In the genomic region with DNA sequence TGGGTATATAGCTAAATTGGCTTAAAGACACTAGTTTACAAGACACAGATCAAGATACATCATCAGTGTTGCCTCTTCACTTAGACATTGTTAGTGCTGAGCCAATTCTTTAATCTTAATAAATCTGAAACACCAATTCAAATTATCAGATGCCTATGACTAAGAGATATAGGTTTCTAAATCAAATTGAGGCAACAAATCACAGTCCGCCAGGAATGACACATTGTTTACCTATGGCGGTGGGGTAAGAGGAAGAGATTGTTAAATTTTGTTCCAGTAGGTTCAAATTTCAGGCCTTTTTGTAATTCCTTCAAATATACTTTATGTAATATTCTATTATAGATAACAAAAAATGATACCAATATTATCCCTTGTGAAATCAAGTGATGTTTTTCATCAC, we compare ENCODE assay signal across 32 cellular contexts.
"Had no signal": no experiment of that assay in that cellular context is flagged by ENCODE, and none has a peak within 500 bp of the region (broad histone marks: within the 10 kb centered on the region; RNA-seq: fewer than 3 reads in every experiment).

No MANE protein-coding gene starts in this region.

- H3K4me3 ChIP-seq: adrenal gland, body of pancreas, coronary artery, dorsolateral prefrontal cortex had no signal

- H3K36me3 Mint-ChIP-seq: activated CD4-positive, alpha-beta memory T cell treated with anti-CD3 and anti-CD28 coated beads for 36 hours; activated CD8-positive, alpha-beta memory T cell treated with anti-CD3 and anti-CD28 coated beads, Interleukin-2, amount 10 ng/mL, durations not matched to agents 7 days and 5 days; activated naive CD4-positive, alpha-beta T cell treated with anti-CD3 and anti-CD28 coated beads, Interleukin-2, amount 50 U/mL, for 24 hours; activated naive CD8-positive, alpha-beta T cell treated with anti-CD3 and anti-CD28 coated beads for 36 hours had no signal

- H3K9me3 ChIP-seq: adrenal gland, body of pancreas had no signal

- H3K9me3 Mint-ChIP-seq: dendritic cell treated with granulocyte-macrophage colony-stimulating factor and Interleukin-4, amounts not matched to agents 40 ng/mL and 50 ng/mL, for 4 days had no signal

- H3K27me3 ChIP-seq: adrenal gland, body of pancreas, dorsolateral prefrontal cortex had no signal

- H3K27me3 Mint-ChIP-seq: activated CD4-positive, alpha-beta memory T cell treated with anti-CD3 and anti-CD28 coated beads for 36 hours; activated CD4-positive, alpha-beta T cell treated with anti-CD3 and anti-CD28 coated beads for 36 hours; activated CD4-positive, alpha-beta T cell treated with anti-CD3 and anti-CD28 coated beads, Interleukin-2, amount 10 ng/mL, durations not matched to agents 24 days and 14 days; activated CD8-positive, alpha-beta memory T cell treated with anti-CD3 and anti-CD28 coated beads, Interleukin-2, amount 10 ng/mL, durations not matched to agents 7 days and 5 days; activated naive CD4-positive, alpha-beta T cell treated with anti-CD3 and anti-CD28 coated beads, Interleukin-2, amount 50 U/mL, for 24 hours; activated naive CD8-positive, alpha-beta T cell treated with anti-CD3 and anti-CD28 coated beads for 36 hours; activated naive CD8-positive, alpha-beta T cell treated with anti-CD3 and anti-CD28 coated beads, Interleukin-2, amount 50 U/mL, for 24 hours; central memory CD8-positive, alpha-beta T cell; effector memory CD8-positive, alpha-beta T cell; T-helper 17 cell had no signal

- H3K27ac Mint-ChIP-seq: activated CD4-positive, alpha-beta memory T cell treated with anti-CD3 and anti-CD28 coated beads for 36 hours; activated CD4-positive, alpha-beta T cell treated with anti-CD3 and anti-CD28 coated beads for 36 hours; activated CD4-positive, alpha-beta T cell treated with anti-CD3 and anti-CD28 coated beads, Interleukin-2, amount 10 ng/mL, durations not matched to agents 24 days and 14 days; activated CD8-positive, alpha-beta memory T cell treated with anti-CD3 and anti-CD28 coated beads, Interleukin-2, amount 10 ng/mL, durations not matched to agents 7 days and 5 days; activated CD8-positive, alpha-beta T cell treated with anti-CD3 and anti-CD28 coated beads, Interleukin-2, amount 10 ng/mL, durations not matched to agents 7 days and 5 days; activated naive CD4-positive, alpha-beta T cell treated with anti-CD3 and anti-CD28 coated beads for 36 hours; activated naive CD4-positive, alpha-beta T cell treated with anti-CD3 and anti-CD28 coated beads, Interleukin-2, amount 50 U/mL, for 24 hours; activated naive CD8-positive, alpha-beta T cell treated with anti-CD3 and anti-CD28 coated beads for 36 hours; activated naive CD8-positive, alpha-beta T cell treated with anti-CD3 and anti-CD28 coated beads, Interleukin-2, amount 50 U/mL, for 24 hours; activated T-helper 1 cell treated with anti-CD3 and anti-CD28 coated beads, Interleukin-12 subunit alpha, Interleukin-12 subunit beta, Interleukin-2, Interleukin-4 antibody, amounts not matched to agents 30 ng/mL and 10 ng/mL and 1 ng/mL, durations not matched to agents 14 hours and 24 hours and 36 hours; activated T-helper 2 cell treated with anti-CD3 and anti-CD28 coated beads, Interferon-gamma antibody, Interleukin-2, Interleukin-4, amounts not matched to agents 10 μg/mL and 5 μg/mL and 100 μg/mL, durations not matched to agents 14 hours and 24 hours and 36 hours; dendritic cell treated with granulocyte-macrophage colony-stimulating factor and Interleukin-4, amounts not matched to agents 40 ng/mL and 50 ng/mL, for 4 days; effector memory CD8-positive, alpha-beta T cell; T-helper 17 cell; T-helper 2 cell treated with Interferon-gamma antibody and Interleukin-4, amounts not matched to agents 5 μg/mL and 100 μg/mL, for 36 hours had no signal

- H3K4me1 ChIP-seq: adrenal gland, body of pancreas had no signal

- H3K27ac ChIP-seq: adrenal gland, body of pancreas, coronary artery, dorsolateral prefrontal cortex had no signal

- DNase-seq: activated CD4-positive, alpha-beta memory T cell treated with anti-CD3 and anti-CD28 coated beads for 36 hours; activated CD4-positive, alpha-beta T cell treated with anti-CD3 and anti-CD28 coated beads for 36 hours; activated CD4-positive, alpha-beta T cell treated with anti-CD3 and anti-CD28 coated beads, Interleukin-2, amount 10 ng/mL, durations not matched to agents 24 days and 14 days; activated CD4-positive, CD25-positive, alpha-beta regulatory T cell; activated CD4-positive, CD25-positive, alpha-beta regulatory T cell treated with anti-CD3 and anti-CD28 coated beads, Interleukin-2, amount 50 U/mL, for 72 hours; activated CD8-positive, alpha-beta memory T cell treated with anti-CD3 and anti-CD28 coated beads, Interleukin-2, amount 10 ng/mL, durations not matched to agents 7 days and 5 days; activated CD8-positive, alpha-beta memory T cell treated with anti-CD3 and anti-CD28 coated beads, Interleukin-2, amount 50 U/mL, for 4 hours; activated CD8-positive, alpha-beta T cell treated with anti-CD3 and anti-CD28 coated beads, Interleukin-2, amount 10 ng/mL, durations not matched to agents 7 days and 5 days; activated effector memory CD4-positive, alpha-beta T cell treated with anti-CD3 and anti-CD28 coated beads, Interleukin-2, amount 50 U/mL, for 16 hours; activated naive CD4-positive, alpha-beta T cell treated with anti-CD3 and anti-CD28 coated beads for 36 hours; activated naive CD8-positive, alpha-beta T cell treated with anti-CD3 and anti-CD28 coated beads for 36 hours; activated naive CD8-positive, alpha-beta T cell treated with anti-CD3 and anti-CD28 coated beads, Interleukin-2, amount 50 U/mL, for 24 hours; activated T-cell treated with anti-CD3 and anti-CD28 coated beads, Interleukin-2, amount 50 U/mL, for 1 hour; activated T-cell treated with anti-CD3 and anti-CD28 coated beads, Interleukin-2, amount 50 U/mL, for 48 hours; adrenal gland; amygdala; aorta; body of pancreas; dorsolateral prefrontal cortex; effector memory CD8-positive, alpha-beta T cell; foreskin fibroblast; head of caudate nucleus; T-helper 1 cell; T-helper 17 cell; T1000 had no signal

- H3K36me3 ChIP-seq: adrenal gland had no signal

- H3K4me3 Mint-ChIP-seq: activated CD4-positive, alpha-beta memory T cell treated with anti-CD3 and anti-CD28 coated beads for 36 hours; activated CD4-positive, alpha-beta T cell treated with anti-CD3 and anti-CD28 coated beads for 36 hours; activated CD4-positive, alpha-beta T cell treated with anti-CD3 and anti-CD28 coated beads, Interleukin-2, amount 10 ng/mL, durations not matched to agents 24 days and 14 days; activated CD8-positive, alpha-beta memory T cell treated with anti-CD3 and anti-CD28 coated beads, Interleukin-2, amount 10 ng/mL, durations not matched to agents 7 days and 5 days; activated CD8-positive, alpha-beta T cell treated with anti-CD3 and anti-CD28 coated beads, Interleukin-2, amount 10 ng/mL, durations not matched to agents 7 days and 5 days; activated naive CD4-positive, alpha-beta T cell treated with anti-CD3 and anti-CD28 coated beads for 36 hours; activated naive CD4-positive, alpha-beta T cell treated with anti-CD3 and anti-CD28 coated beads, Interleukin-2, amount 50 U/mL, for 24 hours; activated naive CD8-positive, alpha-beta T cell treated with anti-CD3 and anti-CD28 coated beads for 36 hours; activated naive CD8-positive, alpha-beta T cell treated with anti-CD3 and anti-CD28 coated beads, Interleukin-2, amount 50 U/mL, for 24 hours; activated T-helper 1 cell treated with anti-CD3 and anti-CD28 coated beads, Interleukin-12 subunit alpha, Interleukin-12 subunit beta, Interleukin-2, Interleukin-4 antibody, amounts not matched to agents 30 ng/mL and 10 ng/mL and 1 ng/mL, durations not matched to agents 14 hours and 24 hours and 36 hours; central memory CD8-positive, alpha-beta T cell; dendritic cell treated with granulocyte-macrophage colony-stimulating factor and Interleukin-4, amounts not matched to agents 40 ng/mL and 50 ng/mL, for 4 days; effector memory CD8-positive, alpha-beta T cell; T-helper 17 cell; T-helper 2 cell treated with Interferon-gamma antibody and Interleukin-4, amounts not matched to agents 5 μg/mL and 100 μg/mL, for 36 hours had no signal

- H3K4me1 Mint-ChIP-seq: activated CD4-positive, alpha-beta T cell treated with anti-CD3 and anti-CD28 coated beads for 36 hours; activated CD4-positive, alpha-beta T cell treated with anti-CD3 and anti-CD28 coated beads, Interleukin-2, amount 10 ng/mL, durations not matched to agents 24 days and 14 days; activated CD8-positive, alpha-beta memory T cell treated with anti-CD3 and anti-CD28 coated beads, Interleukin-2, amount 10 ng/mL, durations not matched to agents 7 days and 5 days; activated naive CD4-positive, alpha-beta T cell treated with anti-CD3 and anti-CD28 coated beads, Interleukin-2, amount 50 U/mL, for 24 hours; activated naive CD8-positive, alpha-beta T cell treated with anti-CD3 and anti-CD28 coated beads for 36 hours; activated naive CD8-positive, alpha-beta T cell treated with anti-CD3 and anti-CD28 coated beads, Interleukin-2, amount 50 U/mL, for 24 hours; central memory CD8-positive, alpha-beta T cell; T-helper 17 cell had no signal
